ENCODE assay signal across 1 cellular context in genomic region chr4:1053891-1054290, GRCh38. TPM values are rescaled to one million over a fixed set of nuclear protein-coding genes. Genes with fewer than 3 reads are reported as not detected.
"Had no signal": no experiment of that assay in that cellular context is flagged by ENCODE, and none has a peak within 500 bp of the region (broad histone marks: within the 10 kb centered on the region; RNA-seq: fewer than 3 reads in every experiment).

No MANE protein-coding gene starts in this region.

RNA-seq across cellular contexts. Expression of gene RNF212, which starts 59.5 kb away (rescaled TPM):
- total RNA-seq: HT-29 had no signal
